16 cellular contexts compared by ENCODE assay signal in genomic region chr11:22786475-22786874, GRCh38. TPM values are rescaled to one million over a fixed set of nuclear protein-coding genes. Genes with fewer than 3 reads are reported as not detected.
DNase-seq lines count a peak whose midpoint lies in the region; ATAC-seq, FAIRE-seq and TF ChIP-seq lines count a peak whose summit lies in the region.
"Had no signal": no experiment of that assay in that cellular context is flagged by ENCODE, and none has a peak within 500 bp of the region (broad histone marks: within the 10 kb centered on the region; RNA-seq: fewer than 3 reads in every experiment).

No MANE protein-coding gene starts in this region.

- H3K9me3 ChIP-seq in WERI-Rb-1 (ENCODE audit: severe bottlenecking) (no peaks in the 10 kb centered on the region), pancreas (no peaks in the 10 kb centered on the region)
- H3K9me3 ChIP-seq: right atrium auricular region, tibial artery had no signal

- H3K27me3 ChIP-seq in WERI-Rb-1 (ENCODE audit: insufficient read depth, low read depth, severe bottlenecking) (no peaks in the 10 kb centered on the region), pancreas (no peaks in the 10 kb centered on the region)
- H3K27me3 ChIP-seq: right atrium auricular region, tibial artery had no signal

- intact Hi-C loops in pancreas (cut with DNase I) = loop anchor here in 1 of 3 donors (5.0 kb wide), 1 partner anchor 459 kb away; no protein-coding TSS in a partner anchor

- DNase-seq in WERI-Rb-1 = no peak
- no peak for DNase-seq in pancreas
- no peak for DNase-seq in activated CD4-positive, alpha-beta T cell treated with anti-CD3 and anti-CD28 coated beads for 48 hours
- no peak for DNase-seq in H54 (ENCODE audit: insufficient read length, low spot score)
- DNase-seq: activated CD4-positive, alpha-beta T cell treated with anti-CD3 and anti-CD28 coated beads, Interleukin-2, amount 50 U/mL, for 48 hours; AML-193; NCI-H2081 treated with DMSO at 0.1 percent for 48 hours; PC-9; T-helper 1 cell; tibial artery had no signal

- H3K27ac ChIP-seq in WERI-Rb-1 (no peak overlapping the region), pancreas (no peak overlapping the region)
- H3K27ac ChIP-seq: PC-9, right atrium auricular region, tibial artery had no signal

- 77 to 82% methylated on average over 3 of the region's 3 CpGs for WGBS in pancreas, 2 donors

- H3K4me1 ChIP-seq in pancreas = no peaks in the 10 kb centered on the region
- H3K4me1 ChIP-seq: right atrium auricular region, tibial artery had no signal

- FAIRE-seq in pancreas (lab: Jason Lieb, UNC) = no peak
- no peak for FAIRE-seq in H54 (lab: Jason Lieb, UNC)
- FAIRE-seq: K562 had no signal

- no peak overlapping the region for H3K4me3 ChIP-seq in WERI-Rb-1 (ENCODE audit: low read depth, low read length)
- H3K4me3 ChIP-seq in pancreas = no peak overlapping the region
- H3K4me3 ChIP-seq: K562, PC-9, right atrium auricular region, tibial artery had no signal

- TF ChIP-seq CTCF in WERI-Rb-1 (IDR thresholded peaks at IDR 0.05; ENCODE audit: low read depth, low read length) (no peak), pancreas (IDR thresholded peaks at IDR 0.05) (no peak)

- no peak for TF ChIP-seq POLR2A in H54 (IDR thresholded peaks at IDR 0.05; ENCODE audit: low read depth, low read length)

- H3K36me3 ChIP-seq in WERI-Rb-1 = no peaks in the 10 kb centered on the region
- H3K36me3 ChIP-seq in pancreas = no peaks in the 10 kb centered on the region
- H3K36me3 ChIP-seq: right atrium auricular region, tibial artery had no signal

- ATAC-seq in GM18511 (IDR thresholded peaks at IDR 0.05; ENCODE audit: unreplicated experiment) (peak; percentile 92), GM21360 (IDR thresholded peaks at IDR 0.05; ENCODE audit: unreplicated experiment) (peak; percentile 89), HG02885 (IDR thresholded peaks at IDR 0.05; ENCODE audit: poor library complexity, unreplicated experiment) (peak; percentile 92), HG03469 (IDR thresholded peaks at IDR 0.05; ENCODE audit: unreplicated experiment) (peak; percentile 91), pancreas (no peak)
- ATAC-seq: K562 had no signal

RNA-seq across cellular contexts. Expression of gene SVIP, which starts 43.1 kb away (rescaled TPM):
- 10 to 100 TPM in 5 of 6 donors, 1 to 10 TPM in 1; 8.9 to 20.6 (median 15.2) TPM for total RNA-seq in pancreas
- polyA plus RNA-seq in pancreas = 10 to 100 TPM in 1 of 2 donors, 1 to 10 TPM in 1; 8.8 to 16.0 TPM

Comparison
In these comparisons a context has a peak if more than half of its experiments do, and no peak if none do; other contexts are left out.
1. ATAC-seq: peak in GM18511 (single experiment), GM21360 (single experiment), HG02885 (single experiment) and HG03469 (single experiment); none in pancreas (0 of 4).